Comparison of ENCODE assay signal across 9 cellular contexts in the genomic region with DNA sequence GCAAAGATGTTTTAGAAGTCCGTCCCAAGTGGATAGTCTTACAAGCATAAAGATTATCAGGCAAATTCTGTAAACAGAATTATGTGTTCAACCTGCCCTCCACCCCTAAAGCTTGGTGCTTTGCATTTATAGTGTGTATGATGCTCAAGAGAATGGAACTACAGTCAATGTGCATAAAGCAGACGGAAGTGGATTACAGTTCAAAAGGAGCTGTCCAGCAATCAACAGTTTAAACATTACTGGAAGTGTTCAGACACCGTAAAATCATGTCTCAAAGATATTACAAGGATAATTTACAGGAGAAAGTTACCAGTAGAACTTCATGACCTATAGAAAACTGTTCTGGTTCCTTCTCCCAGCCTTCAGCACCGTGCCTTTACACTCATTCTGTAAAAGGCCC. TPM values are rescaled to one million over a fixed set of nuclear protein-coding genes. Genes with fewer than 3 reads are reported as not detected.
A peak's percentile ranks its signal among the peaks of the same experiment; 100 is the strongest.
DNase-seq lines count a peak whose midpoint lies in the region; ATAC-seq, FAIRE-seq and TF ChIP-seq lines count a peak whose summit lies in the region.
"Had no signal": no experiment of that assay in that cellular context is flagged by ENCODE, and none has a peak within 500 bp of the region (broad histone marks: within the 10 kb centered on the region; RNA-seq: fewer than 3 reads in every experiment).

No MANE protein-coding gene starts in this region.

- no peak for ATAC-seq in WTC11
- ATAC-seq in HG03196 (IDR thresholded peaks at IDR 0.05; ENCODE audit: unreplicated experiment): no peak
- ATAC-seq in GM19351 (IDR thresholded peaks at IDR 0.05; ENCODE audit: unreplicated experiment): no peak

- peaks cover 22% of the 10 kb centered on the region; the same call in 1 of the 2 replicates for H3K4me1 Mint-ChIP-seq in WTC11

- CTCF ChIA-PET in WTC11 (lab: Charles Lee): interaction anchor here (1.0 to 1.3 kb wide), 2 partner anchors 67 to 74 kb away, joined by 3 read pairs; no protein-coding TSS in a partner anchor

- POLR2A ChIA-PET in WTC11 (lab: Charles Lee): no interaction called here

- H3K27me3 Mint-ChIP-seq in WTC11 (ENCODE audit: low read depth): peaks cover 31% of the 10 kb centered on the region

- H3K36me3 Mint-ChIP-seq in WTC11: no peaks in the 10 kb centered on the region

- TF ChIP-seq CTCF in WTC11 (IDR thresholded peaks at IDR 0.05) (no peak), fibroblast of pulmonary artery (IDR thresholded peaks at IDR 0.05; ENCODE audit: low read length, missing control alignments) (no peak), retinal pigment epithelial cell (conservative IDR thresholded peaks at IDR 0.05; ENCODE audit: low read depth, low read length) (no peak)

- H3K27ac Mint-ChIP-seq in WTC11: no peak overlapping the region; the same call in 1 of the 2 replicates

- peak; percentile 2 for DNase-seq in NCI-H510A treated with DMSO at 0.1 percent for 48 hours (lab: John Stamatoyannopoulos, UW)
- no peak for DNase-seq in NCI-H510A (lab: John Stamatoyannopoulos, UW)
- DNase-seq in WTC11 (ENCODE audit: low spot score): no peak
- peak; percentile 21 for DNase-seq in fibroblast of pulmonary artery (ENCODE audit: low read depth)
- peak; percentile 7 for DNase-seq in retinal pigment epithelial cell (ENCODE audit: low read depth)
- no peak for DNase-seq in RCC 7860 (ENCODE audit: low spot score)

- FAIRE-seq in RCC 7860 (lab: Jason Lieb, UNC): no peak

- peaks cover 4% of the 10 kb centered on the region for H3K9me3 Mint-ChIP-seq in WTC11

- peak overlapping the region; percentile 78 for H3K4me3 Mint-ChIP-seq in WTC11

- no peak overlapping the region for H3K4me3 ChIP-seq in fibroblast of pulmonary artery (replicated peaks; ENCODE audit: low read depth, low read length)
- no peak overlapping the region for H3K4me3 ChIP-seq in retinal pigment epithelial cell (ENCODE audit: low read length)

TF ChIP-seq in WTC11, 78 proteins besides CTCF, POLR2A, EP300 and RAD21:
- TF ChIP-seq PRRX2 (CRISPR knock-in tag; IDR thresholded peaks at IDR 0.05) (no peak), NR3C1 (CRISPR knock-in tag; conservative IDR thresholded peaks at IDR 0.05; ENCODE audit: low read depth) (no peak), GRHL2 (CRISPR knock-in tag; IDR thresholded peaks at IDR 0.05; ENCODE audit: insufficient replicate concordance, severe bottlenecking) (no peak), TCF7 (CRISPR knock-in tag; IDR thresholded peaks at IDR 0.05; ENCODE audit: low read depth) (no peak), FOXJ3 (CRISPR knock-in tag; IDR thresholded peaks at IDR 0.05; ENCODE audit: borderline replicate concordance) (no peak), ZBTB21 (CRISPR knock-in tag; IDR thresholded peaks at IDR 0.05; ENCODE audit: borderline replicate concordance) (no peak), RELA (CRISPR knock-in tag; IDR thresholded peaks at IDR 0.05; ENCODE audit: borderline replicate concordance) (no peak), SOX15 (CRISPR knock-in tag; IDR thresholded peaks at IDR 0.05) (no peak)
- TF ChIP-seq, protein P1, sequence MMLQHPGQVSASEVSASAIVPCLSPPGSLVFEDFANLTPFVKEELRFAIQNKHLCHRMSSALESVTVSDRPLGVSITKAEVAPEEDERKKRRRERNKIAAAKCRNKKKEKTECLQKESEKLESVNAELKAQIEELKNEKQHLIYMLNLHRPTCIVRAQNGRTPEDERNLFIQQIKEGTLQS (CRISPR knock-in tag; conservative IDR thresholded peaks at IDR 0.05): no peak
- TF ChIP-seq, protein P2, sequence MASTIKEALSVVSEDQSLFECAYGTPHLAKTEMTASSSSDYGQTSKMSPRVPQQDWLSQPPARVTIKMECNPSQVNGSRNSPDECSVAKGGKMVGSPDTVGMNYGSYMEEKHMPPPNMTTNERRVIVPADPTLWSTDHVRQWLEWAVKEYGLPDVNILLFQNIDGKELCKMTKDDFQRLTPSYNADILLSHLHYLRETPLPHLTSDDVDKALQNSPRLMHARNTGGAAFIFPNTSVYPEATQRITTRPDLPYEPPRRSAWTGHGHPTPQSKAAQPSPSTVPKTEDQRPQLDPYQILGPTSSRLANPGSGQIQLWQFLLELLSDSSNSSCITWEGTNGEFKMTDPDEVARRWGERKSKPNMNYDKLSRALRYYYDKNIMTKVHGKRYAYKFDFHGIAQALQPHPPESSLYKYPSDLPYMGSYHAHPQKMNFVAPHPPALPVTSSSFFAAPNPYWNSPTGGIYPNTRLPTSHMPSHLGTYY (CRISPR knock-in tag; IDR thresholded peaks at IDR 0.05): no peak
- TF ChIP-seq, protein P3, sequence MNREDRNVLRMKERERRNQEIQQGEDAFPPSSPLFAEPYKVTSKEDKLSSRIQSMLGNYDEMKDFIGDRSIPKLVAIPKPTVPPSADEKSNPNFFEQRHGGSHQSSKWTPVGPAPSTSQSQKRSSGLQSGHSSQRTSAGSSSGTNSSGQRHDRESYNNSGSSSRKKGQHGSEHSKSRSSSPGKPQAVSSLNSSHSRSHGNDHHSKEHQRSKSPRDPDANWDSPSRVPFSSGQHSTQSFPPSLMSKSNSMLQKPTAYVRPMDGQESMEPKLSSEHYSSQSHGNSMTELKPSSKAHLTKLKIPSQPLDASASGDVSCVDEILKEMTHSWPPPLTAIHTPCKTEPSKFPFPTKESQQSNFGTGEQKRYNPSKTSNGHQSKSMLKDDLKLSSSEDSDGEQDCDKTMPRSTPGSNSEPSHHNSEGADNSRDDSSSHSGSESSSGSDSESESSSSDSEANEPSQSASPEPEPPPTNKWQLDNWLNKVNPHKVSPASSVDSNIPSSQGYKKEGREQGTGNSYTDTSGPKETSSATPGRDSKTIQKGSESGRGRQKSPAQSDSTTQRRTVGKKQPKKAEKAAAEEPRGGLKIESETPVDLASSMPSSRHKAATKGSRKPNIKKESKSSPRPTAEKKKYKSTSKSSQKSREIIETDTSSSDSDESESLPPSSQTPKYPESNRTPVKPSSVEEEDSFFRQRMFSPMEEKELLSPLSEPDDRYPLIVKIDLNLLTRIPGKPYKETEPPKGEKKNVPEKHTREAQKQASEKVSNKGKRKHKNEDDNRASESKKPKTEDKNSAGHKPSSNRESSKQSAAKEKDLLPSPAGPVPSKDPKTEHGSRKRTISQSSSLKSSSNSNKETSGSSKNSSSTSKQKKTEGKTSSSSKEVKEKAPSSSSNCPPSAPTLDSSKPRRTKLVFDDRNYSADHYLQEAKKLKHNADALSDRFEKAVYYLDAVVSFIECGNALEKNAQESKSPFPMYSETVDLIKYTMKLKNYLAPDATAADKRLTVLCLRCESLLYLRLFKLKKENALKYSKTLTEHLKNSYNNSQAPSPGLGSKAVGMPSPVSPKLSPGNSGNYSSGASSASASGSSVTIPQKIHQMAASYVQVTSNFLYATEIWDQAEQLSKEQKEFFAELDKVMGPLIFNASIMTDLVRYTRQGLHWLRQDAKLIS (CRISPR knock-in tag; IDR thresholded peaks at IDR 0.05; ENCODE audit: borderline replicate concordance): no peak
- TF ChIP-seq, protein P4, sequence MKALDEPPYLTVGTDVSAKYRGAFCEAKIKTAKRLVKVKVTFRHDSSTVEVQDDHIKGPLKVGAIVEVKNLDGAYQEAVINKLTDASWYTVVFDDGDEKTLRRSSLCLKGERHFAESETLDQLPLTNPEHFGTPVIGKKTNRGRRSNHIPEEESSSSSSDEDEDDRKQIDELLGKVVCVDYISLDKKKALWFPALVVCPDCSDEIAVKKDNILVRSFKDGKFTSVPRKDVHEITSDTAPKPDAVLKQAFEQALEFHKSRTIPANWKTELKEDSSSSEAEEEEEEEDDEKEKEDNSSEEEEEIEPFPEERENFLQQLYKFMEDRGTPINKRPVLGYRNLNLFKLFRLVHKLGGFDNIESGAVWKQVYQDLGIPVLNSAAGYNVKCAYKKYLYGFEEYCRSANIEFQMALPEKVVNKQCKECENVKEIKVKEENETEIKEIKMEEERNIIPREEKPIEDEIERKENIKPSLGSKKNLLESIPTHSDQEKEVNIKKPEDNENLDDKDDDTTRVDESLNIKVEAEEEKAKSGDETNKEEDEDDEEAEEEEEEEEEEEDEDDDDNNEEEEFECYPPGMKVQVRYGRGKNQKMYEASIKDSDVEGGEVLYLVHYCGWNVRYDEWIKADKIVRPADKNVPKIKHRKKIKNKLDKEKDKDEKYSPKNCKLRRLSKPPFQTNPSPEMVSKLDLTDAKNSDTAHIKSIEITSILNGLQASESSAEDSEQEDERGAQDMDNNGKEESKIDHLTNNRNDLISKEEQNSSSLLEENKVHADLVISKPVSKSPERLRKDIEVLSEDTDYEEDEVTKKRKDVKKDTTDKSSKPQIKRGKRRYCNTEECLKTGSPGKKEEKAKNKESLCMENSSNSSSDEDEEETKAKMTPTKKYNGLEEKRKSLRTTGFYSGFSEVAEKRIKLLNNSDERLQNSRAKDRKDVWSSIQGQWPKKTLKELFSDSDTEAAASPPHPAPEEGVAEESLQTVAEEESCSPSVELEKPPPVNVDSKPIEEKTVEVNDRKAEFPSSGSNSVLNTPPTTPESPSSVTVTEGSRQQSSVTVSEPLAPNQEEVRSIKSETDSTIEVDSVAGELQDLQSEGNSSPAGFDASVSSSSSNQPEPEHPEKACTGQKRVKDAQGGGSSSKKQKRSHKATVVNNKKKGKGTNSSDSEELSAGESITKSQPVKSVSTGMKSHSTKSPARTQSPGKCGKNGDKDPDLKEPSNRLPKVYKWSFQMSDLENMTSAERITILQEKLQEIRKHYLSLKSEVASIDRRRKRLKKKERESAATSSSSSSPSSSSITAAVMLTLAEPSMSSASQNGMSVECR (CRISPR knock-in tag; IDR thresholded peaks at IDR 0.05; ENCODE audit: borderline replicate concordance): no peak

RNA-seq across cellular contexts. Expression of gene RIC3, which starts 1.0 kb away (rescaled TPM):
- total RNA-seq in WTC11 (2021): 15.0 to 17.6 TPM (median 15.7 TPM) in 3 replicates
- total RNA-seq: A673 had no signal

Comparison
In these comparisons a context has a peak if more than half of its experiments do, and no peak if none do; other contexts are left out.
1. DNase-seq: peak in NCI-H510A treated with DMSO at 0.1 percent for 48 hours (single experiment), fibroblast of pulmonary artery (single experiment) and retinal pigment epithelial cell (single experiment); none in NCI-H510A (single experiment), WTC11 (single experiment) and RCC 7860 (single experiment).